Comparison of ENCODE assay signal across 16 cellular contexts in genomic region chr6:101268541-101268940, GRCh38.
DNase-seq lines count a peak whose midpoint lies in the region; ATAC-seq and TF ChIP-seq lines count a peak whose summit lies in the region.
"Had no signal": no experiment of that assay in that cellular context is flagged by ENCODE, and none has a peak within 500 bp of the region (broad histone marks: within the 10 kb centered on the region; RNA-seq: fewer than 3 reads in every experiment).

No MANE protein-coding gene starts in this region.

- H3K79me2 ChIP-seq in DND-41 (ENCODE audit: insufficient read depth, low read length) (no peaks in the 10 kb centered on the region), trophoblast cell (ENCODE audit: control insufficient read depth, insufficient read depth, low read length, poor library complexity) (no peaks in the 10 kb centered on the region)

- H3K4me3 ChIP-seq in DND-41 (ENCODE audit: low read depth in 1 of 2, low read length in 2 of 2) (no peak overlapping the region), choroid plexus epithelial cell (ENCODE audit: low read depth, low read length) (no peak overlapping the region), trophoblast cell (ENCODE audit: low read depth, low read length) (no peak overlapping the region)

- H4K91ac ChIP-seq in trophoblast cell (ENCODE audit: low read depth, low read length) = no peak overlapping the region

- no CpG with 5 or more reads among the region's 2 CpGs for WGBS in trophoblast cell (ENCODE audit: extremely low coverage, insufficient coverage, insufficient read length)

- H3K4ac ChIP-seq in trophoblast cell (ENCODE audit: low read depth, low read length) = no peak overlapping the region

- H3K4me2 ChIP-seq in DND-41 (ENCODE audit: insufficient read depth, low read length) (no peak overlapping the region), trophoblast cell (ENCODE audit: low read length) (no peak overlapping the region)
- H3K4me2 ChIP-seq: SK-N-SH had no signal

- H3K9me3 ChIP-seq in DND-41 (ENCODE audit: insufficient read depth, low read length, severe bottlenecking) (peaks cover 5% of the 10 kb centered on the region), trophoblast cell (ENCODE audit: insufficient read depth, low read depth, low read length) (no peaks in the 10 kb centered on the region)
- H3K9me3 ChIP-seq: SK-N-SH had no signal

- H2AK5ac ChIP-seq in trophoblast cell (ENCODE audit: low read length) = no peak overlapping the region

- DNase-seq in DND-41 (no peak), HCEC 1CT (peak; percentile 80), choroid plexus epithelial cell (ENCODE audit: low read depth) (peak; percentile 6), trophoblast cell (peak; percentile 51 to 74), DMS114 treated with DMSO at 0.1 percent for 48 hours (lab: John Stamatoyannopoulos, UW; ENCODE audit: unreplicated experiment) (no peak), DMS79 treated with DMSO at 0.1 percent for 48 hours (lab: John Stamatoyannopoulos, UW) (no peak), NCI-H2196 treated with DMSO at 0.1 percent for 48 hours (lab: John Stamatoyannopoulos, UW; ENCODE audit: unreplicated experiment) (no peak)
- DNase-seq: H7, NCI-H1092 treated with DMSO at 0.1 percent for 48 hours, NCI-H146, NCI-H2029 treated with DMSO at 0.1 percent for 48 hours, NCI-H2171, NCI-H748 treated with DMSO at 0.1 percent for 48 hours, RPMI8226, SHP77 treated with DMSO at 0.1 percent for 48 hours, SK-N-SH had no signal

- H3K36me3 ChIP-seq in DND-41 (ENCODE audit: insufficient read depth, low read length) (no peaks in the 10 kb centered on the region), trophoblast cell (ENCODE audit: control insufficient read depth in 1 of 2, insufficient read depth in 2 of 2, low read length in 2 of 2) (no peaks in the 10 kb centered on the region)

- 0 out of 2 replicates have a peak overlapping the region, but pooled peaks have one; percentile 22 for H2AFZ ChIP-seq in DND-41 (ENCODE audit: low read depth, low read length)
- H2AFZ ChIP-seq in trophoblast cell (ENCODE audit: insufficient read depth, low read length, poor library complexity) = no peak overlapping the region

- no peaks in the 10 kb centered on the region for H4K20me1 ChIP-seq in DND-41 (ENCODE audit: insufficient read depth, low read length)

- no peak overlapping the region for H3K23ac ChIP-seq in trophoblast cell (ENCODE audit: low read length)

- no peak overlapping the region for H4K8ac ChIP-seq in trophoblast cell (ENCODE audit: low read depth, low read length)

- H3K18ac ChIP-seq in trophoblast cell (ENCODE audit: low read length) = no peak overlapping the region

- ATAC-seq in DND-41 (ENCODE audit: insufficient read depth, low read depth) = no peak

- H3K14ac ChIP-seq in trophoblast cell (ENCODE audit: low read length) = no peak overlapping the region

- H2BK5ac ChIP-seq in trophoblast cell (ENCODE audit: low read depth, low read length, poor library complexity) = no peak overlapping the region

- H4K12ac ChIP-seq in trophoblast cell (ENCODE audit: low read depth, low read length) = no peak overlapping the region

- H3K9ac ChIP-seq in DND-41 (ENCODE audit: low read depth, low read length) (no peak overlapping the region), trophoblast cell (ENCODE audit: low read length) (no peak overlapping the region)
- H3K9ac ChIP-seq: SK-N-SH had no signal

- no peaks in the 10 kb centered on the region for H3K79me1 ChIP-seq in trophoblast cell (ENCODE audit: low read length)

- H2BK12ac ChIP-seq in trophoblast cell (ENCODE audit: low read length) = no peak overlapping the region

- H3K27ac ChIP-seq in DND-41 (ENCODE audit: low read length) (peak overlapping the region; percentile 32; the same call in 1 of the 2 replicates), trophoblast cell (ENCODE audit: low read depth, low read length) (no peak overlapping the region)

- TF ChIP-seq CTCF in DND-41 (IDR thresholded peaks at IDR 0.05; ENCODE audit: borderline replicate concordance, extremely low read depth, low read length, poor library complexity, severe bottlenecking) (no peak), choroid plexus epithelial cell (conservative IDR thresholded peaks at IDR 0.05; ENCODE audit: low read depth, low read length) (no peak)

- H2BK120ac ChIP-seq in trophoblast cell (ENCODE audit: insufficient read depth, low read length, poor library complexity) = no peak overlapping the region

- no peaks in the 10 kb centered on the region for H3K27me3 ChIP-seq in DND-41 (ENCODE audit: insufficient read depth, low read length, poor library complexity)
- no peaks in the 10 kb centered on the region for H3K27me3 ChIP-seq in trophoblast cell (ENCODE audit: insufficient read depth, low read length)

- H3K4me1 ChIP-seq in DND-41 (ENCODE audit: insufficient read depth, low read length) = peaks cover 17% of the 10 kb centered on the region
- no peaks in the 10 kb centered on the region for H3K4me1 ChIP-seq in trophoblast cell (ENCODE audit: control insufficient read depth in 1 of 2, insufficient read depth in 2 of 2, low read length in 2 of 2)

Comparison
In these comparisons a context has a peak if more than half of its experiments do, and no peak if none do; other contexts are left out.
1. DNase-seq: peak in HCEC 1CT (single experiment), choroid plexus epithelial cell (single experiment) and trophoblast cell (2 of 2); none in DND-41 (single experiment), DMS114 treated with DMSO at 0.1 percent for 48 hours (single experiment), DMS79 treated with DMSO at 0.1 percent for 48 hours (single experiment) and NCI-H2196 treated with DMSO at 0.1 percent for 48 hours (single experiment).